In the genomic region with DNA sequence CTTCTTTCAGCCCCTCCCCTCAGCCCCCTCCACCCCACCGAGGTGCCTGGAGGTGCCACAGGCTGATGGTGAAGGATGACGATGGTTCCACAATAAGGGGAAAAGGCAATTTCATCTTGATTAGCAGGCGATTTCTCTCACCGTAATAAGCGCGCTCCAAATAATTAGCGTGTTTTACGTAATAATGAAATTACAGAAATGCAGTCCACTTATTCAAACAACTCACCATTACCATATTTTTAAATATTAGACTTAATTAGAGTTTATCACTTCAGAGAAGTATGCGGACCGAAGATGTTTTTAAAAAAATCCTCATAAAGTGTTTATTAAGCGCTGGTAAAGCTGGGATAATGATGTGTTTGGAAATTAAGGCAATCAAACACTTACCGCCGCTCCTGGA, we compare ENCODE assay signal across 35 cellular contexts.
"Had no signal": no experiment of that assay in that cellular context is flagged by ENCODE, and none has a peak within 500 bp of the region (broad histone marks: within the 10 kb centered on the region; RNA-seq: fewer than 3 reads in every experiment).

No MANE protein-coding gene starts in this region.

- H3K4me1 Mint-ChIP-seq: activated CD4-positive, alpha-beta T cell treated with anti-CD3 and anti-CD28 coated beads, Interleukin-2, amount 10 ng/mL, durations not matched to agents 24 days and 14 days; activated T-helper 17 cell treated with anti-CD3 and anti-CD28 coated beads, Interleukin-2, amount 50 U/mL, for 72 hours had no signal

- H3K9me3 ChIP-seq: adrenal gland, body of pancreas, breast epithelium had no signal

- H3K36me3 Mint-ChIP-seq: activated naive CD4-positive, alpha-beta T cell treated with anti-CD3 and anti-CD28 coated beads, Interleukin-2, amount 50 U/mL, for 72 hours had no signal

- H3K4me1 ChIP-seq: adrenal gland, body of pancreas, breast epithelium had no signal

- H3K4me3 Mint-ChIP-seq: activated B cell treated with CpG ODN at 0.5 μM for 24 hours; activated CD4-positive, alpha-beta memory T cell treated with anti-CD3 and anti-CD28 coated beads for 36 hours; activated CD4-positive, alpha-beta T cell treated with anti-CD3 and anti-CD28 coated beads, Interleukin-2, amount 10 ng/mL, durations not matched to agents 24 days and 14 days; activated CD8-positive, alpha-beta T cell treated with anti-CD3 and anti-CD28 coated beads for 36 hours; activated naive CD4-positive, alpha-beta T cell treated with anti-CD3 and anti-CD28 coated beads for 36 hours; activated naive CD8-positive, alpha-beta T cell treated with anti-CD3 and anti-CD28 coated beads for 36 hours; activated T-cell treated with anti-CD3 and anti-CD28 coated beads, Interleukin-2, amount 50 U/mL, for 4 hours; activated T-cell treated with anti-CD3 and anti-CD28 coated beads, Interleukin-2, amount 50 U/mL, for 72 hours; activated T-helper 1 cell treated with anti-CD3 and anti-CD28 coated beads, Interleukin-12 subunit alpha, Interleukin-12 subunit beta, Interleukin-2, Interleukin-4 antibody, amounts not matched to agents 30 ng/mL and 10 ng/mL and 1 ng/mL, durations not matched to agents 14 hours and 24 hours and 36 hours; activated T-helper 17 cell treated with anti-CD3 and anti-CD28 coated beads, Interleukin-2, amount 50 U/mL, for 72 hours; T-helper 1 cell treated with Interleukin-12 subunit alpha and Interleukin-12 subunit beta and Interleukin-4 antibody, amounts not matched to agents 30 μg/mL and 1 μg/mL, for 36 hours; T-helper 2 cell treated with Interferon-gamma antibody and Interleukin-4, amounts not matched to agents 5 μg/mL and 100 μg/mL, for 36 hours had no signal

- H3K9me3 Mint-ChIP-seq: activated B cell treated with CpG ODN at 0.5 μM for 24 hours; activated CD4-positive, alpha-beta T cell treated with anti-CD3 and anti-CD28 coated beads, Interleukin-2, amount 10 ng/mL, durations not matched to agents 24 days and 14 days; activated CD8-positive, alpha-beta T cell treated with anti-CD3 and anti-CD28 coated beads for 36 hours; activated naive CD4-positive, alpha-beta T cell treated with anti-CD3 and anti-CD28 coated beads for 36 hours; activated naive CD8-positive, alpha-beta T cell treated with anti-CD3 and anti-CD28 coated beads for 36 hours; activated T-cell treated with anti-CD3 and anti-CD28 coated beads, Interleukin-2, amount 50 U/mL, for 72 hours; activated T-helper 1 cell treated with anti-CD3 and anti-CD28 coated beads, Interleukin-12 subunit alpha, Interleukin-12 subunit beta, Interleukin-2, Interleukin-4 antibody, amounts not matched to agents 30 ng/mL and 10 ng/mL and 1 ng/mL, durations not matched to agents 14 hours and 24 hours and 36 hours; activated T-helper 17 cell treated with anti-CD3 and anti-CD28 coated beads, Interleukin-2, amount 50 U/mL, for 72 hours; T-helper 1 cell treated with Interleukin-12 subunit alpha and Interleukin-12 subunit beta and Interleukin-4 antibody, amounts not matched to agents 30 μg/mL and 1 μg/mL, for 36 hours; T-helper 2 cell treated with Interferon-gamma antibody and Interleukin-4, amounts not matched to agents 5 μg/mL and 100 μg/mL, for 36 hours had no signal

- H3K27me3 Mint-ChIP-seq: activated B cell treated with CpG ODN at 0.5 μM for 24 hours; activated CD4-positive, alpha-beta memory T cell treated with anti-CD3 and anti-CD28 coated beads for 36 hours; activated CD4-positive, alpha-beta T cell treated with anti-CD3 and anti-CD28 coated beads, Interleukin-2, amount 10 ng/mL, durations not matched to agents 24 days and 14 days; activated CD8-positive, alpha-beta T cell treated with anti-CD3 and anti-CD28 coated beads for 36 hours; activated naive CD8-positive, alpha-beta T cell treated with anti-CD3 and anti-CD28 coated beads for 36 hours; activated T-helper 17 cell treated with anti-CD3 and anti-CD28 coated beads, Interleukin-2, amount 50 U/mL, for 72 hours had no signal

- H3K36me3 ChIP-seq: adrenal gland, brain microvascular endothelial cell, breast epithelium had no signal

- FAIRE-seq: astrocyte, TTC549 had no signal

- H3K27ac Mint-ChIP-seq: activated B cell treated with CpG ODN at 0.5 μM for 24 hours; activated CD4-positive, alpha-beta memory T cell treated with anti-CD3 and anti-CD28 coated beads for 36 hours; activated CD4-positive, alpha-beta T cell treated with anti-CD3 and anti-CD28 coated beads, Interleukin-2, amount 10 ng/mL, durations not matched to agents 24 days and 14 days; activated CD8-positive, alpha-beta T cell treated with anti-CD3 and anti-CD28 coated beads for 36 hours; activated naive CD4-positive, alpha-beta T cell treated with anti-CD3 and anti-CD28 coated beads for 36 hours; activated naive CD8-positive, alpha-beta T cell treated with anti-CD3 and anti-CD28 coated beads for 36 hours; activated T-cell treated with anti-CD3 and anti-CD28 coated beads, Interleukin-2, amount 50 U/mL, for 72 hours; activated T-helper 1 cell treated with anti-CD3 and anti-CD28 coated beads, Interleukin-12 subunit alpha, Interleukin-12 subunit beta, Interleukin-2, Interleukin-4 antibody, amounts not matched to agents 30 ng/mL and 10 ng/mL and 1 ng/mL, durations not matched to agents 14 hours and 24 hours and 36 hours; activated T-helper 17 cell treated with anti-CD3 and anti-CD28 coated beads, Interleukin-2, amount 50 U/mL, for 72 hours; T-helper 1 cell treated with Interleukin-12 subunit alpha and Interleukin-12 subunit beta and Interleukin-4 antibody, amounts not matched to agents 30 μg/mL and 1 μg/mL, for 36 hours; T-helper 2 cell treated with Interferon-gamma antibody and Interleukin-4, amounts not matched to agents 5 μg/mL and 100 μg/mL, for 36 hours had no signal

- DNase-seq: activated B cell treated with CpG ODN at 0.5 μM for 24 hours; activated CD4-positive, alpha-beta memory T cell treated with anti-CD3 and anti-CD28 coated beads for 36 hours; activated CD4-positive, alpha-beta T cell treated with anti-CD3 and anti-CD28 coated beads for 4 hours; activated CD4-positive, alpha-beta T cell treated with anti-CD3 and anti-CD28 coated beads, Interleukin-2, amount 10 ng/mL, durations not matched to agents 24 days and 14 days; activated CD4-positive, alpha-beta T cell treated with anti-CD3 and anti-CD28 coated beads, Interleukin-2, amount 50 U/mL, for 1 hour; activated CD4-positive, alpha-beta T cell treated with anti-CD3 and anti-CD28 coated beads, Interleukin-2, amount 50 U/mL, for 4 hours; activated CD4-positive, CD25-positive, alpha-beta regulatory T cell treated with anti-CD3 and anti-CD28 coated beads, Interleukin-2, amount 50 U/mL, for 72 hours; activated CD8-positive, alpha-beta memory T cell treated with anti-CD3 and anti-CD28 coated beads, Interleukin-2, amount 50 U/mL, for 4 hours; activated CD8-positive, alpha-beta T cell treated with anti-CD3 and anti-CD28 coated beads for 36 hours; activated effector memory CD4-positive, alpha-beta T cell treated with anti-CD3 and anti-CD28 coated beads, Interleukin-2, amount 50 U/mL, for 16 hours; activated gamma-delta T cell treated with Interleukin-2 at 50 U/mL for 16 hours; activated naive CD4-positive, alpha-beta T cell; activated naive CD4-positive, alpha-beta T cell treated with anti-CD3 and anti-CD28 coated beads for 36 hours; activated naive CD4-positive, alpha-beta T cell treated with anti-CD3 and anti-CD28 coated beads, Interleukin-2, amount 50 U/mL, for 16 hours; activated naive CD8-positive, alpha-beta T cell treated with anti-CD3 and anti-CD28 coated beads for 36 hours; activated T-cell treated with anti-CD3 and anti-CD28 coated beads for 4 hours; activated T-cell treated with anti-CD3 and anti-CD28 coated beads, Interleukin-2, amount 50 U/mL, for 1 hour; activated T-cell treated with anti-CD3 and anti-CD28 coated beads, Interleukin-2, amount 50 U/mL, for 4 hours; activated T-cell treated with anti-CD3 and anti-CD28 coated beads, Interleukin-2, amount 50 U/mL, for 72 hours; amniotic stem cell; body of pancreas; brain microvascular endothelial cell; central memory CD4-positive, alpha-beta T cell; T-helper 2 cell; T-helper 9 cell had no signal

- ATAC-seq: activated CD8-positive, alpha-beta T cell treated with anti-CD3 and anti-CD28 coated beads for 36 hours; activated naive CD4-positive, alpha-beta T cell treated with anti-CD3 and anti-CD28 coated beads, Interleukin-2, amount 50 U/mL, for 72 hours; activated T-cell treated with anti-CD3 and anti-CD28 coated beads, Interleukin-2, amount 50 U/mL, for 4 hours; activated T-cell treated with anti-CD3 and anti-CD28 coated beads, Interleukin-2, amount 50 U/mL, for 72 hours; activated T-helper 17 cell treated with anti-CD3 and anti-CD28 coated beads, Interleukin-2, amount 50 U/mL, for 72 hours; body of pancreas had no signal

- H3K27ac ChIP-seq: adrenal gland, body of pancreas, brain microvascular endothelial cell, breast epithelium, VCaP had no signal

- H3K4me3 ChIP-seq: adrenal gland, body of pancreas, breast epithelium had no signal

- H3K27me3 ChIP-seq: adrenal gland, body of pancreas, brain microvascular endothelial cell, breast epithelium had no signal
